In genomic region chr10:100662067-100662466, GRCh38 we compare ENCODE assay signal across 25 cellular contexts.
DNase-seq lines count a peak whose midpoint lies in the region; ATAC-seq, FAIRE-seq and TF ChIP-seq lines count a peak whose summit lies in the region.
"Had no signal": no experiment of that assay in that cellular context is flagged by ENCODE, and none has a peak within 500 bp of the region (broad histone marks: within the 10 kb centered on the region; RNA-seq: fewer than 3 reads in every experiment).

No MANE protein-coding gene starts in this region.

- no peaks in the 10 kb centered on the region for H3K9me3 Mint-ChIP-seq in natural killer cell treated with Interleukin-12 subunit alpha and Interleukin-12 subunit beta and Interleukin-15 and Interleukin-18, amount 100 ng/mL, for 72 hours
- no peaks in the 10 kb centered on the region for H3K9me3 Mint-ChIP-seq in natural killer cell
- no peaks in the 10 kb centered on the region for H3K9me3 Mint-ChIP-seq in nephron progenitor cell
- H3K9me3 Mint-ChIP-seq: CD4-positive, alpha-beta T cell had no signal

- 0% methylated on average over 6 of the region's 7 CpGs for WGBS in K562 (ENCODE audit: insufficient coverage, low coverage, missing lambda C conversion rate)
- WGBS in testis, 2 donors, result 46 to 55% methylated on average over 7 of the region's 7 CpGs

- no peaks in the 10 kb centered on the region for H3K36me3 Mint-ChIP-seq in natural killer cell treated with Interleukin-12 subunit alpha and Interleukin-12 subunit beta and Interleukin-15 and Interleukin-18, amount 100 ng/mL, for 72 hours
- H3K36me3 Mint-ChIP-seq in natural killer cell (no peaks in the 10 kb centered on the region), nephron progenitor cell (ENCODE audit: low read depth) (peaks cover 4% of the 10 kb centered on the region)

- no peak overlapping the region for H3K9ac ChIP-seq in K562 (ENCODE audit: insufficient read depth in 1 of 2, low read depth in 2 of 2, low read length in 2 of 2)
- H3K9ac ChIP-seq: BLaER1 treated with 17β-estradiol and CSF1 and Interleukin-3, amounts not matched to agents 10 nM and 100 nM had no signal

- peaks cover 0 to 24% of the 10 kb centered on the region in 2 experiments; a peak in 2 of 5 replicates for H3K27me3 ChIP-seq in K562 (ENCODE audit: control insufficient read depth in 2 of 2, insufficient read depth in 2 of 2, low read length in 2 of 2)
- no peaks in the 10 kb centered on the region for H3K27me3 ChIP-seq in testis

- no peaks in the 10 kb centered on the region for H3K9me3 ChIP-seq in K562 (replicated peaks; ENCODE audit: control insufficient read depth, insufficient read depth, low read depth, low read length)
- H3K9me3 ChIP-seq in testis, result no peaks in the 10 kb centered on the region
- H3K9me3 ChIP-seq: BLaER1 treated with 17β-estradiol and CSF1 and Interleukin-3, amounts not matched to agents 10 nM and 100 nM; SJSA1 had no signal

- H3K36me3 ChIP-seq in K562 (ENCODE audit: control insufficient read depth, insufficient read depth, low read length) (no peaks in the 10 kb centered on the region), testis (ENCODE audit: low read depth, missing control alignments) (no peaks in the 10 kb centered on the region)
- H3K36me3 ChIP-seq: BLaER1 treated with 17β-estradiol and CSF1 and Interleukin-3, amounts not matched to agents 10 nM and 100 nM; SJSA1 had no signal

- peaks cover 52 to 78% of the 10 kb centered on the region in 2 donors for H3K27me3 Mint-ChIP-seq in natural killer cell treated with Interleukin-12 subunit alpha and Interleukin-12 subunit beta and Interleukin-15 and Interleukin-18, amount 100 ng/mL, for 72 hours
- H3K27me3 Mint-ChIP-seq in natural killer cell (ENCODE audit: low read depth in 2 of 2), result peaks cover 61 to 73% of the 10 kb centered on the region in 2 donors
- peaks cover 55% of the 10 kb centered on the region for H3K27me3 Mint-ChIP-seq in nephron progenitor cell (ENCODE audit: low read depth, poor library complexity)

- no peak for TF ChIP-seq CTCF in natural killer cell (IDR thresholded peaks at IDR 0.05)
- no peak for TF ChIP-seq CTCF in K562 (IDR thresholded peaks at IDR 0.05 in 2 of 3, conservative IDR thresholded peaks at IDR 0.05 in 1 of 3; ENCODE audit: insufficient read depth in 2 of 3, low read depth in 1 of 3, low read length in 3 of 3)
- no peak for TF ChIP-seq CTCF in nephron progenitor cell (IDR thresholded peaks at IDR 0.05)
- TF ChIP-seq CTCF in testis (IDR thresholded peaks at IDR 0.05), result no peak

- no peak overlapping the region for H3K4me3 Mint-ChIP-seq in natural killer cell treated with Interleukin-12 subunit alpha and Interleukin-12 subunit beta and Interleukin-15 and Interleukin-18, amount 100 ng/mL, for 72 hours
- H3K4me3 Mint-ChIP-seq in natural killer cell, result no peak overlapping the region
- H3K4me3 Mint-ChIP-seq in nephron progenitor cell, result no peak overlapping the region
- H3K4me3 Mint-ChIP-seq: CD4-positive, alpha-beta T cell had no signal

- intact Hi-C loops in natural killer cell (cut with micrococcal nuclease) (no loop called here), K562 (cut with micrococcal nuclease) (no loop called here), testis (cut with DNase I; ENCODE audit: low total_unique reads) (no loop called here)

- CTCF ChIA-PET in K562 (lab: Yijun Ruan, JAX; ENCODE audit: low intra/inter-chr PET ratio), result no interaction called here

- TF ChIP-seq POLR2A in K562 (conservative IDR thresholded peaks at IDR 0.05), result no peak
- no peak for TF ChIP-seq POLR2A in testis (IDR thresholded peaks at IDR 0.05)

- H3K27ac Mint-ChIP-seq in natural killer cell treated with Interleukin-12 subunit alpha and Interleukin-12 subunit beta and Interleukin-15 and Interleukin-18, amount 100 ng/mL, for 72 hours, result no peak overlapping the region
- H3K27ac Mint-ChIP-seq in natural killer cell (no peak overlapping the region), nephron progenitor cell (no peak overlapping the region)
- H3K27ac Mint-ChIP-seq: CD4-positive, alpha-beta T cell had no signal

- in situ Hi-C loops in K562 (cut with MboI), result no loop called here

- BruUV-seq in K562 (replicated peaks; lab: Mats Ljungman, UMichigan), result no TSS peak

- H3K4me2 ChIP-seq in K562 (ENCODE audit: insufficient read depth, low read length), result no peak overlapping the region
- H3K4me2 ChIP-seq: BLaER1 treated with 17β-estradiol and CSF1 and Interleukin-3, amounts not matched to agents 10 nM and 100 nM; PC-9 had no signal

- TF ChIP-seq EP300 in K562 (IDR thresholded peaks at IDR 0.05; ENCODE audit: low read length), result no peak

- H2AFZ ChIP-seq in K562 (ENCODE audit: low read depth, low read length), result no peak overlapping the region
- H2AFZ ChIP-seq: PC-9 had no signal

- no peaks in the 10 kb centered on the region for H3K79me2 ChIP-seq in K562 (ENCODE audit: control insufficient read depth, insufficient read depth, low read length)

- TF ChIP-seq RAD21 in K562 (CRISPR knock-in tag; conservative IDR thresholded peaks at IDR 0.05 in 1 of 2, IDR thresholded peaks at IDR 0.05 in 1 of 2), result no peak

- no peaks in the 10 kb centered on the region; the same call in 1 of the 2 replicates for H4K20me1 ChIP-seq in K562 (replicated peaks; ENCODE audit: control insufficient read depth, insufficient read depth, low read length)

- H3K4me1 Mint-ChIP-seq in natural killer cell treated with Interleukin-12 subunit alpha and Interleukin-12 subunit beta and Interleukin-15 and Interleukin-18, amount 100 ng/mL, for 72 hours (ENCODE audit: low read depth in 2 of 2), result peaks cover 0 to 3% of the 10 kb centered on the region in 2 donors
- H3K4me1 Mint-ChIP-seq in natural killer cell (no peaks in the 10 kb centered on the region), nephron progenitor cell (peaks cover 79% of the 10 kb centered on the region)

- peak; percentile 20 to 33 for ATAC-seq in natural killer cell treated with Interleukin-12 subunit alpha and Interleukin-12 subunit beta and Interleukin-15 and Interleukin-18, amount 100 ng/mL, for 72 hours
- ATAC-seq in natural killer cell (no peak), K562 (no peak), HG02571 (IDR thresholded peaks at IDR 0.05; ENCODE audit: unreplicated experiment) (no peak)
- ATAC-seq: Right ventricle myocardium inferior had no signal

- DNase-seq in natural killer cell treated with Interleukin-12 subunit alpha and Interleukin-12 subunit beta and Interleukin-15 and Interleukin-18, amount 100 ng/mL, for 72 hours (ENCODE audit: low spot score), result no peak
- no peak for DNase-seq in natural killer cell
- DNase-seq in K562 (ENCODE audit: extremely low read depth in 1 of 4, low spot score in 3 of 4), result no peak
- peak; percentile 46 for DNase-seq in nephron progenitor cell
- DNase-seq in NCI-H1694 (lab: John Stamatoyannopoulos, UW), result no peak
- DNase-seq in testis, result no peak
- no peak for DNase-seq in GF-D8 (lab: John Stamatoyannopoulos, UW)
- DNase-seq: CD4-positive, alpha-beta T cell; KG1; MM.1S; NCI-H1092; NCI-H1417 treated with DMSO at 0.1 percent for 48 hours; NCI-H187 treated with DMSO at 0.1 percent for 48 hours; NCI-H2107; NCI-H226; NCI-H510A; NCI-H774; PC-9 had no signal

- H3K4me1 ChIP-seq in K562 (replicated peaks in 1 of 2; ENCODE audit: control insufficient read depth in 2 of 2, insufficient read depth in 2 of 2, low read length in 2 of 2) (peaks cover 0 to 7% of the 10 kb centered on the region in 2 experiments; a peak in 1 of 5 replicates), testis (no peaks in the 10 kb centered on the region)
- H3K4me1 ChIP-seq: BLaER1 treated with 17β-estradiol and CSF1 and Interleukin-3, amounts not matched to agents 10 nM and 100 nM; SJSA1 had no signal

- FAIRE-seq in K562 (lab: Jason Lieb, UNC), result no peak
- FAIRE-seq: D721Med, GM18507, H54 had no signal

- no peaks in the 10 kb centered on the region for H3K9me1 ChIP-seq in K562 (ENCODE audit: control insufficient read depth, insufficient read depth, low read length)

- POLR2A ChIA-PET in K562 (lab: Yijun Ruan, JAX), result no interaction called here

- H3K27ac ChIP-seq in K562 (ENCODE audit: extremely low read depth, low read depth, low read length) (no peak overlapping the region), testis (no peak overlapping the region)
- H3K27ac ChIP-seq: BLaER1 treated with 17β-estradiol and CSF1 and Interleukin-3, amounts not matched to agents 10 nM and 100 nM; PC-9; SJSA1 had no signal

- H3K4me3 ChIP-seq in K562, result no peak overlapping the region
- H3K4me3 ChIP-seq in testis, result no peak overlapping the region
- H3K4me3 ChIP-seq: BLaER1 treated with 17β-estradiol and CSF1 and Interleukin-3, amounts not matched to agents 10 nM and 100 nM; PC-9; SJSA1 had no signal

TF ChIP-seq in K562, 482 proteins besides CTCF, POLR2A, EP300 and RAD21 (continues in another document):
- TF ChIP-seq HNRNPL (IDR thresholded peaks at IDR 0.05; ENCODE audit: low read depth, low read length) (no peak), KLF10 (CRISPR knock-in tag; IDR thresholded peaks at IDR 0.05) (no peak), ZBTB49 (CRISPR knock-in tag; IDR thresholded peaks at IDR 0.05; ENCODE audit: borderline replicate concordance) (no peak), PKNOX1 (IDR thresholded peaks at IDR 0.05) (peak; percentile 50), CBX3 (IDR thresholded peaks at IDR 0.05; ENCODE audit: borderline replicate concordance in 1 of 2, low read length in 2 of 2) (no peak)

Comparison
In these comparisons a context has a peak if more than half of its experiments do, and no peak if none do; other contexts are left out.
1. ATAC-seq: peak in natural killer cell treated with Interleukin-12 subunit alpha and Interleukin-12 subunit beta and Interleukin-15 and Interleukin-18, amount 100 ng/mL, for 72 hours (2 of 2); none in natural killer cell (0 of 3), K562 (single experiment) and HG02571 (single experiment).